Comparison of ENCODE assay signal across 23 cellular contexts in the genomic region with DNA sequence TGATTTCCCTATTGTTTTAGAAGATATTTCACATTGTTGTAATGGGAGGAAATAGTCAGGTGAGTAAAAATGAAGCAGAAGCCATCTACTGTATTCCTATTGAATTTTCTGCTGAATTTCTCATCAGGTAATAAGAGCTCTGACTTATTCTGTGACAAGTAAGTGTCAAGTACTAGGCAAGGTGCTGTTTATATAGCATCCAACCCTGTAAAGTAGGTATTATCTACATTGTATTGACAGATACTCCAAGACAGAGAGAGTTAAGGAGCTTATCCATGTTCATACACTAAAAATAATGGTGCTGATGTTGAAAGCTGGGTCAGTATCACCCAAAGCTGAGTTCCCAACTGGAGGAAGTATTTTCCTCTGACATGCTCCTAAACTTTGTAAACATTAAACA.
"Had no signal": no experiment of that assay in that cellular context is flagged by ENCODE, and none has a peak within 500 bp of the region (broad histone marks: within the 10 kb centered on the region; RNA-seq: fewer than 3 reads in every experiment).

No MANE protein-coding gene starts in this region.

- DNase-seq: colonic mucosa; cortex of kidney; effector CD8-positive, alpha-beta T cell; effector memory CD8-positive, alpha-beta T cell; endodermal cell; erythroblast; esophagus squamous epithelium; foreskin fibroblast; foreskin melanocyte; gastrocnemius medialis; glutamatergic neuron; head of caudate nucleus; heart right ventricle; hippocampal formation; left cardiac atrium; left lung; left ventricle myocardium superior; lower lobe of right lung; mesenchymal stem cell; mucosa of descending colon; naive B cell had no signal

- ATAC-seq: effector memory CD8-positive, alpha-beta T cell; esophagus mucosa; gastrocnemius medialis; heart right ventricle; left cardiac atrium; left lung; left ventricle myocardium superior; lower lobe of right lung; mucosa of descending colon had no signal

- H3K36me3 ChIP-seq: colonic mucosa, esophagus squamous epithelium, gastrocnemius medialis, heart right ventricle, left lung, lower lobe of right lung had no signal

- H3K27me3 ChIP-seq: colonic mucosa, esophagus squamous epithelium, gastrocnemius medialis, heart right ventricle, left lung had no signal

- H3K9me3 ChIP-seq: colonic mucosa, gastrocnemius medialis, lower lobe of right lung, mucosa of descending colon had no signal

- H3K4me1 ChIP-seq: colonic mucosa, esophagus squamous epithelium, gastrocnemius medialis, heart right ventricle, left lung, lower lobe of right lung had no signal

- H3K27ac ChIP-seq: colonic mucosa, epithelial cell of prostate, esophagus squamous epithelium, gastrocnemius medialis, heart right ventricle, left lung, lower lobe of right lung had no signal

- H3K4me3 ChIP-seq: colonic mucosa, esophagus squamous epithelium, gastrocnemius medialis, heart right ventricle, left lung, lower lobe of right lung, mucosa of descending colon had no signal
